Comparison of ENCODE assay signal across 9 cellular contexts in the genomic region with DNA sequence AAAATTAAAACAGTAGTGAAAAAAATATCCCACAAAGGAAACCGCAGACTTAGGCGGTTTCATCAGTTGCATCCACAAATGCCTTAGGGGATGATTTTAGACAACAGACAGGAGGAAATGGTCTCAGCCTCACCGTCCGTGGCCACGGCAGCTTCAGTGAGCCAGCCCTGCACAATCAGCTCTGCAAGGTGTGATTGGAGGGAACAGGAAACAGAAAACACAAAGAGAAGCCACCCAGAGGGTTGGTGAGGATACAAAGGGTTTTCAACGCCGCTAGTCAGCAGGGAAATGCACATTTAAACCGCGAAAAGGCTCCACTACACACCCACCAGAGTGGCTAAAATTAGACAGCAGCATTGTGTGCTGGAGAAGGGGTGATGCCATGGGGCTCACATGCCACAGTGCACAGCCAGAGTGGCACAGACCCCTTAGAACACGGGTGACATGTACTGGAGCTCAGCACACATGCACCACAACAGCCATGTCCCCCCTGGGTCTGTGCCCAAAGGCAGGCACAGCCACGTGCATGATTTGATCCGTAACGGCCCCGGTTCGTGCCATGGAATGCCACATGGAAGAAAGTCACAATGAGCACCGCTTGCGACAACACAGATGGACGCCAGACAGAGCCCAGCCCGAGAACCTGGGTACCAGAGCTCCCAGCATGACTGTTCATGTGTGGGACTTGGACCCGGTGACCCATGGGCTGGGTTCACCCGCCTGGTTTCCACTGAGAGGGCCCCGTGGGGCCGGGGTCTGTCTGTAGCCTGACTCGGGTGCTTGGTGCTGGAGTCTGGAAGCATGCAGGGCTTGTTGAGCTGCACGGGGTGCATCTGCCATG. TPM values are rescaled to one million over a fixed set of nuclear protein-coding genes. Genes with fewer than 3 reads are reported as not detected.
DNase-seq lines count a peak whose midpoint lies in the region; ATAC-seq, FAIRE-seq and TF ChIP-seq lines count a peak whose summit lies in the region.
"Had no signal": no experiment of that assay in that cellular context is flagged by ENCODE, and none has a peak within 500 bp of the region (broad histone marks: within the 10 kb centered on the region; RNA-seq: fewer than 3 reads in every experiment).

No MANE protein-coding gene starts in this region.

- no peaks in the 10 kb centered on the region for H3K27me3 Mint-ChIP-seq in activated naive CD4-positive, alpha-beta T cell treated with anti-CD3 and anti-CD28 coated beads, Interleukin-2, amount 50 U/mL, for 24 hours

- no peak for TF ChIP-seq CTCF in upper lobe of left lung (IDR thresholded peaks at IDR 0.05)

- WGBS in upper lobe of left lung, 2 donors = 53 to 61% methylated on average over 17 to 25 of the region's 25 CpGs

- H3K36me3 Mint-ChIP-seq in activated naive CD4-positive, alpha-beta T cell treated with anti-CD3 and anti-CD28 coated beads, Interleukin-2, amount 50 U/mL, for 24 hours = peaks cover 5% of the 10 kb centered on the region

- H3K27me3 ChIP-seq in upper lobe of left lung = no peaks in the 10 kb centered on the region

- no peak overlapping the region for H3K4me3 ChIP-seq in upper lobe of left lung
- H3K4me3 ChIP-seq: tibial artery had no signal

- peak; percentile 79 for ATAC-seq in GM18520 (IDR thresholded peaks at IDR 0.05; ENCODE audit: unreplicated experiment)
- peak; percentile 74 for ATAC-seq in HG02970 (IDR thresholded peaks at IDR 0.05; ENCODE audit: low FRiP score, unreplicated experiment)
- ATAC-seq in upper lobe of left lung (ENCODE audit: low FRiP score in 2 of 2) = no peak

- peak overlapping the region; percentile 62 for H3K4me3 Mint-ChIP-seq in activated naive CD4-positive, alpha-beta T cell treated with anti-CD3 and anti-CD28 coated beads, Interleukin-2, amount 50 U/mL, for 24 hours

- FAIRE-seq in frontal cortex (lab: Jason Lieb, UNC) = no peak

- peaks cover 0 to 14% (median 8%) of the 10 kb centered on the region in 4 donors for H3K36me3 ChIP-seq in upper lobe of left lung

- TF ChIP-seq POLR2A in upper lobe of left lung (IDR thresholded peaks at IDR 0.05) = no peak

- peaks cover 0 to 5% (median 2%) of the 10 kb centered on the region in 4 donors for H3K9me3 ChIP-seq in upper lobe of left lung
- H3K9me3 ChIP-seq: tibial artery had no signal

- no peak overlapping the region for H3K27ac ChIP-seq in upper lobe of left lung
- H3K27ac ChIP-seq: tibial artery had no signal

- TF ChIP-seq EP300 in upper lobe of left lung (IDR thresholded peaks at IDR 0.05) = no peak

- peak; percentile 91 to 93 for DNase-seq in AML-193 (lab: John Stamatoyannopoulos, UW)
- DNase-seq in NK-92 treated with Interleukin-12 subunit alpha and Interleukin-12 subunit beta, amount 100 ng/mL, for 24 hours (lab: John Stamatoyannopoulos, UW) = peak; percentile 84
- DNase-seq in upper lobe of left lung = peak; percentile 22 to 40
- DNase-seq in frontal cortex (ENCODE audit: low spot score in 2 of 2) = no peak
- no peak for DNase-seq in NCI-H510A treated with DMSO at 0.1 percent for 48 hours (lab: John Stamatoyannopoulos, UW)

- peaks cover 82% of the 10 kb centered on the region for H3K4me1 Mint-ChIP-seq in activated naive CD4-positive, alpha-beta T cell treated with anti-CD3 and anti-CD28 coated beads, Interleukin-2, amount 50 U/mL, for 24 hours

- H3K27ac Mint-ChIP-seq in activated naive CD4-positive, alpha-beta T cell treated with anti-CD3 and anti-CD28 coated beads, Interleukin-2, amount 50 U/mL, for 24 hours = peak overlapping the region; percentile 76

- H3K9me3 Mint-ChIP-seq in activated naive CD4-positive, alpha-beta T cell treated with anti-CD3 and anti-CD28 coated beads, Interleukin-2, amount 50 U/mL, for 24 hours = no peaks in the 10 kb centered on the region

- H3K4me1 ChIP-seq in upper lobe of left lung = peaks cover 5 to 26% (median 19%) of the 10 kb centered on the region in 4 donors

RNA-seq across cellular contexts. Expression of a gene that starts 18.3 kb away (rescaled TPM):
- total RNA-seq in upper lobe of left lung (under 1 TPM in 2 of 6 donors, not detected in 4; 0.06 to 0.07 TPM), frontal cortex (not detected)

RNA-seq across cellular contexts. Expression of a gene that starts 31.7 kb away (rescaled TPM):
- total RNA-seq in upper lobe of left lung (100 to 1,000 TPM; 135 to 311 (median 204) TPM), frontal cortex (104 TPM)

Comparison
In these comparisons a context has a peak if more than half of its experiments do, and no peak if none do; other contexts are left out.
1. DNase-seq: peak in AML-193 (2 of 2), NK-92 treated with Interleukin-12 subunit alpha and Interleukin-12 subunit beta, amount 100 ng/mL, for 24 hours (single experiment) and upper lobe of left lung (2 of 2); none in frontal cortex (0 of 2) and NCI-H510A treated with DMSO at 0.1 percent for 48 hours (single experiment).
2. ATAC-seq: peak in GM18520 (single experiment) and HG02970 (single experiment); none in upper lobe of left lung (0 of 2).